In the genomic region with DNA sequence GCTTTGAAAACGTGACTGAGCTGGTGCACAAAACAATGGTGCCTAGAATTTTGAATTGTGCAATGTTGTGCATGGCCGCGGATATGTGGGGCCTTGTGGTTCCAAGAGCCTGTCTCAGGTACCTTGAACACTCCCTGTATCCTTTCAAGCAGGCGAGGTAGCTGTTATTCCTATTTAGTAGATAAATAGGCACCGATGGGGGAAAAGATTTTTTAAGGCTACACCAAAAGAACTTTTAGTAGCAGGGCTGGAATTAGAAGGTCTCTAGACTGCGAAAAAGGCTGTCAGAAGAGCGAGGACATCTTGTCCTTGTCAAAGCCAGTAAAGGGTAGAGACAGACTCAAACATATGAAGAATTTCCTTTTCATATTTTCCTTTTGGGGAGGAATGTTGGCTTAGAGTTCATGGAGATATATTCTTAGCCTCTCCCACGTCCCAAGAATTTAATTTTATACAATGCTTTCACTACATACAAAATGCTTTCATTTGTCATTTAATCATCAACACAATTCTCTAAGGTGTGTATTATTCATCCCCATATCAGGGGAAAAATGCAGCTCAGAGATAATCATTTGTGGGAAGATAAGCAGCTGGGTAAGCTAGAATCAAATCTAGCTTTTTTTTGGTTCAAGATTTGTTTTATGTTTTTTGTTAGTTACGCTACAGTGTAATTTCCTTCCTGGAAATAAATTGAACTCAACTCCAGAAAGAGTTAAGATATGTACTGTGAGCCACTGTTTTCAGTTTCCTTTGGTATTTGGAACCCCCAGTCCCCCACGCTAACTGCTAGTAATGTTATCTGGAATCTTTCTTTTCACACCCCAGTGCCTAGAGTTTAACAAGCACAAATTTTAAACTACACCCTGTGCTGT, we compare ENCODE assay signal across 8 cellular contexts. TPM values are rescaled to one million over a fixed set of nuclear protein-coding genes. Genes with fewer than 3 reads are reported as not detected.
A peak's percentile ranks its signal among the peaks of the same experiment; 100 is the strongest.
DNase-seq lines count a peak whose midpoint lies in the region; ATAC-seq and TF ChIP-seq lines count a peak whose summit lies in the region.

No MANE protein-coding gene starts in this region.

- peaks cover 29% of the 10 kb centered on the region for H3K4me1 Mint-ChIP-seq in activated CD8-positive, alpha-beta T cell treated with anti-CD3 and anti-CD28 coated beads, Interleukin-2, amount 10 ng/mL, durations not matched to agents 7 days and 5 days (ENCODE audit: low read depth)
- H3K4me1 Mint-ChIP-seq in natural killer cell, result peaks cover 58 to 61% of the 10 kb centered on the region in 2 donors

- H3K36me3 Mint-ChIP-seq in activated CD8-positive, alpha-beta T cell treated with anti-CD3 and anti-CD28 coated beads, Interleukin-2, amount 10 ng/mL, durations not matched to agents 7 days and 5 days (ENCODE audit: low read depth), result peaks cover 58% of the 10 kb centered on the region
- H3K36me3 Mint-ChIP-seq in natural killer cell, result peaks cover 26% of the 10 kb centered on the region

- peak; percentile 49 for DNase-seq in NCI-H510A treated with DMSO at 0.1 percent for 48 hours (lab: John Stamatoyannopoulos, UW)
- no peak for DNase-seq in NCI-H510A (lab: John Stamatoyannopoulos, UW)
- DNase-seq in NCI-H2081 (lab: John Stamatoyannopoulos, UW), result peak; percentile 42 to 65
- peak; percentile 74 for DNase-seq in activated CD8-positive, alpha-beta T cell treated with anti-CD3 and anti-CD28 coated beads, Interleukin-2, amount 10 ng/mL, durations not matched to agents 7 days and 5 days
- peak; percentile 55 for DNase-seq in fibroblast of gingiva (ENCODE audit: low read depth)
- DNase-seq in natural killer cell, result peak; percentile 36
- DNase-seq in mesenteric fat pad (ENCODE audit: low spot score), result no peak
- no peak for DNase-seq in hepatic stellate cell (ENCODE audit: low spot score)

- H3K27ac Mint-ChIP-seq in activated CD8-positive, alpha-beta T cell treated with anti-CD3 and anti-CD28 coated beads, Interleukin-2, amount 10 ng/mL, durations not matched to agents 7 days and 5 days, result peak overlapping the region; percentile 95
- peak overlapping the region; percentile 99 to 100 for H3K27ac Mint-ChIP-seq in natural killer cell

- no peak for ATAC-seq in activated CD8-positive, alpha-beta T cell treated with anti-CD3 and anti-CD28 coated beads, Interleukin-2, amount 10 ng/mL, durations not matched to agents 7 days and 5 days
- ATAC-seq in natural killer cell, result no peak

- no peak for TF ChIP-seq CTCF in natural killer cell (IDR thresholded peaks at IDR 0.05)

- CTCF ChIA-PET in activated CD8-positive, alpha-beta T cell treated with anti-CD3 and anti-CD28 coated beads, Interleukin-2, amount 10 ng/mL, durations not matched to agents 7 days and 5 days (lab: Charles Lee), result interaction anchor here (0.6 to 3.6 kb wide), 13 partner anchors 9 to 371 kb away, joined by 3 to 24 read pairs (median 3); no protein-coding TSS in a partner anchor

- intact Hi-C loops in natural killer cell (cut with micrococcal nuclease), result loop anchor here (5.0 kb wide), 1 partner anchor 211 kb away; no protein-coding TSS in a partner anchor

- H3K4me3 Mint-ChIP-seq in activated CD8-positive, alpha-beta T cell treated with anti-CD3 and anti-CD28 coated beads, Interleukin-2, amount 10 ng/mL, durations not matched to agents 7 days and 5 days, result peak overlapping the region; percentile 98
- peak overlapping the region; percentile 98 for H3K4me3 Mint-ChIP-seq in natural killer cell

- H3K27me3 Mint-ChIP-seq in activated CD8-positive, alpha-beta T cell treated with anti-CD3 and anti-CD28 coated beads, Interleukin-2, amount 10 ng/mL, durations not matched to agents 7 days and 5 days (ENCODE audit: low read depth), result no peaks in the 10 kb centered on the region
- H3K27me3 Mint-ChIP-seq in natural killer cell (ENCODE audit: low read depth in 2 of 2), result no peaks in the 10 kb centered on the region

- H3K9me3 Mint-ChIP-seq in activated CD8-positive, alpha-beta T cell treated with anti-CD3 and anti-CD28 coated beads, Interleukin-2, amount 10 ng/mL, durations not matched to agents 7 days and 5 days (ENCODE audit: insufficient read depth), result no peaks in the 10 kb centered on the region
- no peaks in the 10 kb centered on the region for H3K9me3 Mint-ChIP-seq in natural killer cell

- POLR2A ChIA-PET in activated CD8-positive, alpha-beta T cell treated with anti-CD3 and anti-CD28 coated beads, Interleukin-2, amount 10 ng/mL, durations not matched to agents 7 days and 5 days (lab: Charles Lee), result interaction anchor here (0.7 to 8.6 kb wide), 10 partner anchors 8 to 408 kb away, joined by 3 to 129 read pairs (median 6); a partner anchor contains a TSS

RNA-seq across cellular contexts. Expression of a gene that starts 1.7 kb away (rescaled TPM):
- total RNA-seq in activated CD8-positive, alpha-beta T cell treated with anti-CD3 and anti-CD28 coated beads, Interleukin-2, amount 10 ng/mL, durations not matched to agents 7 days and 5 days, result 1,000 to 10,000 TPM; 2,408 to 2,413 TPM
- total RNA-seq in natural killer cell (100 to 1,000 TPM; 577 to 684 (median 633) TPM), mesenteric fat pad (1,014 TPM)

Comparison
In these comparisons a context has a peak if more than half of its experiments do, and no peak if none do; other contexts are left out.
1. DNase-seq: peak in NCI-H510A treated with DMSO at 0.1 percent for 48 hours (single experiment), NCI-H2081 (2 of 2), activated CD8-positive, alpha-beta T cell treated with anti-CD3 and anti-CD28 coated beads, Interleukin-2, amount 10 ng/mL, durations not matched to agents 7 days and 5 days (single experiment), fibroblast of gingiva (single experiment) and natural killer cell (single experiment); none in NCI-H510A (single experiment), mesenteric fat pad (single experiment) and hepatic stellate cell (single experiment).